15 cellular contexts compared by ENCODE assay signal in genomic region chr13:85148009-85148408, GRCh38.
DNase-seq lines count a peak whose midpoint lies in the region; ATAC-seq, FAIRE-seq and TF ChIP-seq lines count a peak whose summit lies in the region.
"Had no signal": no experiment of that assay in that cellular context is flagged by ENCODE, and none has a peak within 500 bp of the region (broad histone marks: within the 10 kb centered on the region; RNA-seq: fewer than 3 reads in every experiment).

No MANE protein-coding gene starts in this region.

- H3K27me3 ChIP-seq in cardiac muscle cell (no peaks in the 10 kb centered on the region), H1 (replicated peaks in 1 of 4; ENCODE audit: control insufficient read depth in 3 of 4, extremely low read depth in 1 of 4, insufficient read depth in 3 of 4, low read length in 3 of 4) (no peaks in the 10 kb centered on the region), colonic mucosa (no peaks in the 10 kb centered on the region)
- H3K27me3 ChIP-seq: uterus had no signal

- no peak overlapping the region for H4K5ac ChIP-seq in H1 (ENCODE audit: insufficient read length, low read depth, low read length)

- POLR2A ChIA-PET in H1 (lab: Charles Lee; ENCODE audit: partially characterized antibody) = no interaction called here

- FAIRE-seq in H1 (lab: Jason Lieb, UNC) = no peak

- H3K9ac ChIP-seq in H1 (replicated peaks in 1 of 4; ENCODE audit: extremely low read depth in 1 of 4, low read depth in 3 of 4, low read length in 3 of 4) (peak overlapping the region in 1 of 4 experiments; percentile 1; a peak in 1 of 7 replicates), colonic mucosa (ENCODE audit: low read depth in 2 of 2, low read length in 2 of 2) (no peak overlapping the region)

- H3K9me3 ChIP-seq in cardiac muscle cell (ENCODE audit: low read depth) = no peaks in the 10 kb centered on the region
- H3K9me3 ChIP-seq in H1 (ENCODE audit: insufficient read depth in 2 of 2, low read depth in 1 of 2, low read length in 1 of 2) = no peaks in the 10 kb centered on the region; a peak in 1 of 4 replicates
- H3K9me3 ChIP-seq in colonic mucosa = no peaks in the 10 kb centered on the region
- H3K9me3 ChIP-seq: uterus had no signal

- no peak overlapping the region for H3K56ac ChIP-seq in H1 (replicated peaks; ENCODE audit: insufficient read length, low read depth, low read length)

- H2AK5ac ChIP-seq in H1 (ENCODE audit: low read depth, low read length) = no peak overlapping the region

- no peak overlapping the region for H4K8ac ChIP-seq in H1 (ENCODE audit: extremely low read depth, insufficient read depth, low read length)

- H4K20me1 ChIP-seq in H1 (replicated peaks in 1 of 2; ENCODE audit: control insufficient read depth in 1 of 2, insufficient read depth in 2 of 2, low read length in 2 of 2) = no peaks in the 10 kb centered on the region

- H2BK120ac ChIP-seq in H1 (replicated peaks; ENCODE audit: low read depth, low read length) = no peak overlapping the region

- no peak overlapping the region for H3K23ac ChIP-seq in H1 (ENCODE audit: insufficient read length)

- peak overlapping the region; percentile 99 for H2AFZ ChIP-seq in H1 (ENCODE audit: low read length)

- H2BK12ac ChIP-seq in H1 (ENCODE audit: low read depth, low read length) = no peak overlapping the region

- no peaks in the 10 kb centered on the region for H3K79me2 ChIP-seq in H1 (ENCODE audit: control insufficient read depth in 1 of 2, insufficient read depth in 2 of 2, low read length in 2 of 2)

- H2BK5ac ChIP-seq in H1 (ENCODE audit: low read depth, low read length) = no peak overlapping the region

- H3K36me3 ChIP-seq in cardiac muscle cell (no peaks in the 10 kb centered on the region), H1 (ENCODE audit: control insufficient read depth in 2 of 4, insufficient read depth in 4 of 4, low read length in 3 of 4) (no peaks in the 10 kb centered on the region), colonic mucosa (no peaks in the 10 kb centered on the region)

- no peak overlapping the region for H2BK15ac ChIP-seq in H1 (ENCODE audit: low read length)

- no peak overlapping the region for H3K14ac ChIP-seq in H1 (ENCODE audit: insufficient read length)

- CTCF ChIA-PET in H1 (lab: Charles Lee; ENCODE audit: partially characterized antibody) = no interaction called here

- H3K4ac ChIP-seq in H1 (replicated peaks; ENCODE audit: insufficient read length, low read depth, low read length) = no peak overlapping the region

- intact Hi-C loops in left cardiac atrium (cut with DNase I) (no loop called here), colonic mucosa (cut with DNase I) (no loop called here)

- no peaks in the 10 kb centered on the region for H3K23me2 ChIP-seq in H1 (ENCODE audit: low read depth, low read length)

- no peak overlapping the region for H2BK20ac ChIP-seq in H1 (ENCODE audit: low read length)

- TF ChIP-seq CTCF in cardiac muscle cell (IDR thresholded peaks at IDR 0.05; ENCODE audit: low read depth, low read length) (no peak), H1 (IDR thresholded peaks at IDR 0.05; ENCODE audit: control extremely low read depth in 1 of 3, insufficient read depth in 1 of 3, low read depth in 1 of 3, low read length in 3 of 3) (no peak), colonic mucosa (IDR thresholded peaks at IDR 0.05) (no peak)

- no peak overlapping the region for H3K4me2 ChIP-seq in H1 (ENCODE audit: insufficient read depth in 1 of 2, low read depth in 2 of 2, low read length in 2 of 2)

- no peak overlapping the region for H4K91ac ChIP-seq in H1 (replicated peaks; ENCODE audit: insufficient read length, low read length)

- H3K4me1 ChIP-seq in cardiac muscle cell (ENCODE audit: low read depth) (no peaks in the 10 kb centered on the region), H1 (replicated peaks in 1 of 4; ENCODE audit: control insufficient read depth in 3 of 4, insufficient read depth in 4 of 4, low read length in 3 of 4) (no peaks in the 10 kb centered on the region), colonic mucosa (no peaks in the 10 kb centered on the region)
- H3K4me1 ChIP-seq: uterus had no signal

- no peak overlapping the region for H3K4me3 ChIP-seq in cardiac muscle cell
- H3K4me3 ChIP-seq in H1 (ENCODE audit: extremely low read depth in 1 of 4, insufficient read depth in 2 of 4, low read depth in 3 of 4, low read length in 4 of 4) = no peak overlapping the region
- H3K4me3 ChIP-seq in skeletal muscle cell (ENCODE audit: low read depth, low read length) = no peak overlapping the region
- no peak overlapping the region for H3K4me3 ChIP-seq in colonic mucosa
- H3K4me3 ChIP-seq: uterus had no signal

- 93% methylated on average over 4 of the region's 4 CpGs; no CpG with 5 or more reads in 1 of the 2 experiments for WGBS in H1 (ENCODE audit: extremely low coverage in 1 of 2, insufficient coverage in 1 of 2, insufficient read length in 1 of 2, insufficient replicate concordance in 2 of 2, low coverage in 1 of 2, low lambda C conversion rate in 2 of 2, missing lambda C conversion rate in 1 of 2), 2 experiments

- no peak for TF ChIP-seq EP300 in H1 (IDR thresholded peaks at IDR 0.05; ENCODE audit: borderline replicate concordance in 1 of 2, low read depth in 2 of 2, low read length in 2 of 2)

- H3K27ac ChIP-seq in cardiac muscle cell (no peak overlapping the region), H1 (ENCODE audit: low read depth, low read length) (no peak overlapping the region), colonic mucosa (no peak overlapping the region)
- H3K27ac ChIP-seq: uterus had no signal

- TF ChIP-seq RAD21 in H1 (IDR thresholded peaks at IDR 0.05 in 1 of 2, conservative IDR thresholded peaks at IDR 0.05 in 1 of 2; ENCODE audit: low read depth in 2 of 2, low read length in 2 of 2) = no peak

- DNase-seq in cardiac muscle cell (ENCODE audit: low read depth in 1 of 2, low spot score in 1 of 2) = peak; percentile 11 to 26
- DNase-seq in left cardiac atrium = no peak
- DNase-seq in NCI-H524 treated with DMSO at 0.1 percent for 48 hours (lab: John Stamatoyannopoulos, UW) = peak; percentile 59
- DNase-seq in H1 (ENCODE audit: low read depth in 1 of 2, low spot score in 2 of 2) = no peak
- peak; percentile 7 for DNase-seq in skeletal muscle cell (ENCODE audit: low read depth)
- DNase-seq in colonic mucosa = no peak
- DNase-seq in stimulated activated CD4-positive, alpha-beta T cell treated with anti-CD3 and anti-CD28 coated beads, Interleukin-4, amount 100 ng/mL, for 24 hours = no peak
- DNase-seq: activated CD4-positive, alpha-beta T cell treated with anti-CD3 and anti-CD28 coated beads, Interleukin-2, amount 10 ng/mL, durations not matched to agents 7 days and 5 days; activated effector memory CD4-positive, alpha-beta T cell treated with anti-CD3 and anti-CD28 coated beads, Interleukin-2, amount 50 U/mL, for 16 hours; MM.1S; stimulated activated CD8-positive, alpha-beta memory T cell treated with anti-CD3 and anti-CD28 coated beads, Interleukin-4, amount 100 ng/mL, for 48 hours; T-helper 1 cell; uterus had no signal

- TF ChIP-seq POLR2A in H1 (IDR thresholded peaks at IDR 0.05; ENCODE audit: control extremely low read depth in 1 of 2, low read depth in 2 of 2, low read length in 2 of 2) = no peak

- no peaks in the 10 kb centered on the region for H3K79me1 ChIP-seq in H1 (ENCODE audit: low read depth, low read length)

- no peak overlapping the region for H3K18ac ChIP-seq in H1 (ENCODE audit: extremely low read depth, low read length)

- ATAC-seq in left cardiac atrium = no peak
- no peak for ATAC-seq in GM18873 (IDR thresholded peaks at IDR 0.05; ENCODE audit: low FRiP score, unreplicated experiment)
- ATAC-seq: left lobe of liver had no signal

TF ChIP-seq in H1, 55 proteins besides CTCF, POLR2A, EP300 and RAD21:
- no peak for TF ChIP-seq KDM1A (IDR thresholded peaks at IDR 0.05; ENCODE audit: borderline replicate concordance, low read length)
- no peak for TF ChIP-seq CHD1 (IDR thresholded peaks at IDR 0.05; ENCODE audit: low read depth, low read length)
- TF ChIP-seq CBX5 (IDR thresholded peaks at IDR 0.05; ENCODE audit: low read depth, low read length) = no peak
- TF ChIP-seq TBP (IDR thresholded peaks at IDR 0.05; ENCODE audit: low read depth, low read length) = no peak
TF ChIP-seq in H1: peak in this region for 0.

Comparison
In these comparisons a context has a peak if more than half of its experiments do, and no peak if none do; other contexts are left out.
1. DNase-seq: peak in cardiac muscle cell (2 of 2), NCI-H524 treated with DMSO at 0.1 percent for 48 hours (single experiment) and skeletal muscle cell (single experiment); none in left cardiac atrium (single experiment), H1 (0 of 2), colonic mucosa (single experiment) and stimulated activated CD4-positive, alpha-beta T cell treated with anti-CD3 and anti-CD28 coated beads, Interleukin-4, amount 100 ng/mL, for 24 hours (single experiment).